In the genomic region with DNA sequence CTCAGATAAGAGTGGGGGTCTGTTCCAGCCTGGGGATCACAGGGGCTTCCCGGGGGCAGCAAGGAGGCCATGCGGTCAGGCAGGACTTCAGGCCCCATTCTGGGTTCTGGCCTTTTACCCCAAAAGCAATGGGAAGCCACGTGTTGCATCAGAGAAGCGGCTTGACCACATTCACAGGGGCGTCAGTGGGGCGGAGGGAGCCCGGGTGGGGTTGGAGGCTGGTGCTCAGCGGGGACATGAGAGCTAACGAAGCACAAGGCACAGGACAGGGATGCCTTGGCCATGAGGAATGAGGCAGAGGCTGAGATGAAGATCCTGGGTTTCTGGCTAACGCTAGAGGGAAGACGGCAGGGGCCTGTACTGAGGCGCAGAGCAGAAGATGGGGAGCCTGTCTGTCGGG, we compare ENCODE assay signal across 23 cellular contexts. TPM values are rescaled to one million over a fixed set of nuclear protein-coding genes. Genes with fewer than 3 reads are reported as not detected.
DNase-seq lines count a peak whose midpoint lies in the region; TF ChIP-seq lines count a peak whose summit lies in the region.
"Had no signal": no experiment of that assay in that cellular context is flagged by ENCODE, and none has a peak within 500 bp of the region (broad histone marks: within the 10 kb centered on the region; RNA-seq: fewer than 3 reads in every experiment).

No MANE protein-coding gene starts in this region.

- H3K27me3 Mint-ChIP-seq in T-helper 1 cell treated with Interleukin-12 subunit alpha and Interleukin-12 subunit beta and Interleukin-4 antibody, amounts not matched to agents 30 μg/mL and 1 μg/mL, for 36 hours (ENCODE audit: low read depth), result no peaks in the 10 kb centered on the region
- H3K27me3 Mint-ChIP-seq in Caco-2 (ENCODE audit: insufficient read depth, unreplicated experiment), result no peaks in the 10 kb centered on the region

- CTCF ChIA-PET in Caco-2 (lab: Charles Lee), result no interaction called here

- peak overlapping the region; percentile 28 for H3K27ac Mint-ChIP-seq in T-helper 1 cell treated with Interleukin-12 subunit alpha and Interleukin-12 subunit beta and Interleukin-4 antibody, amounts not matched to agents 30 μg/mL and 1 μg/mL, for 36 hours
- peak overlapping the region; percentile 82 for H3K27ac Mint-ChIP-seq in Caco-2 (ENCODE audit: unreplicated experiment)
- H3K27ac Mint-ChIP-seq: CD4-positive, alpha-beta T cell; nephron had no signal

- no peaks in the 10 kb centered on the region for H3K9me3 Mint-ChIP-seq in T-helper 1 cell treated with Interleukin-12 subunit alpha and Interleukin-12 subunit beta and Interleukin-4 antibody, amounts not matched to agents 30 μg/mL and 1 μg/mL, for 36 hours
- H3K9me3 Mint-ChIP-seq in Caco-2 (ENCODE audit: unreplicated experiment), result no peaks in the 10 kb centered on the region
- H3K9me3 Mint-ChIP-seq: CD4-positive, alpha-beta T cell; nephron had no signal

- no peaks in the 10 kb centered on the region for H3K4me1 ChIP-seq in Caco-2

- H3K4me3 ChIP-seq in Caco-2 (ENCODE audit: low read depth, low read length), result no peak overlapping the region
- H3K4me3 ChIP-seq: SK-N-MC had no signal

- H3K36me3 Mint-ChIP-seq in T-helper 1 cell treated with Interleukin-12 subunit alpha and Interleukin-12 subunit beta and Interleukin-4 antibody, amounts not matched to agents 30 μg/mL and 1 μg/mL, for 36 hours (ENCODE audit: low read depth), result peaks cover 59% of the 10 kb centered on the region
- peaks cover 66% of the 10 kb centered on the region for H3K36me3 Mint-ChIP-seq in Caco-2 (ENCODE audit: insufficient read depth, unreplicated experiment)

- no peaks in the 10 kb centered on the region for H3K9me3 ChIP-seq in Caco-2

- peak overlapping the region; percentile 7; the same call in 1 of the 2 replicates for H3K27ac ChIP-seq in VCaP
- H3K27ac ChIP-seq: 22Rv1, SK-N-MC, WERI-Rb-1 had no signal

- DNase-seq in T-helper 1 cell (no peak), Caco-2 (no peak), mesenteric fat pad (ENCODE audit: low spot score) (peak; percentile 47), NCI-H187 (lab: John Stamatoyannopoulos, UW) (no peak), SIG-M5 (lab: John Stamatoyannopoulos, UW) (no peak)
- DNase-seq in activated effector memory CD4-positive, alpha-beta T cell treated with anti-CD3 and anti-CD28 coated beads, Interleukin-2, amount 50 U/mL, for 16 hours, result no peak
- DNase-seq: activated CD4-positive, alpha-beta T cell treated with anti-CD3 and anti-CD28 coated beads, Interleukin-2, amount 50 U/mL, for 48 hours; CD4-positive, alpha-beta T cell; dermis blood vessel endothelial cell; islet precursor cell; Karpas-422; NCI-H1092; NCI-H1930; NCI-H69; posterior cingulate gyrus; RPMI8226; trophoblast cell; WERI-Rb-1 had no signal

- BruUV-seq in Caco-2 (replicated peaks; lab: Mats Ljungman, UMichigan), result no TSS peak

- no peak overlapping the region for H3K4me3 Mint-ChIP-seq in T-helper 1 cell treated with Interleukin-12 subunit alpha and Interleukin-12 subunit beta and Interleukin-4 antibody, amounts not matched to agents 30 μg/mL and 1 μg/mL, for 36 hours
- no peak overlapping the region for H3K4me3 Mint-ChIP-seq in Caco-2 (ENCODE audit: unreplicated experiment)
- H3K4me3 Mint-ChIP-seq: CD4-positive, alpha-beta T cell had no signal

- H3K4me1 Mint-ChIP-seq in T-helper 1 cell treated with Interleukin-12 subunit alpha and Interleukin-12 subunit beta and Interleukin-4 antibody, amounts not matched to agents 30 μg/mL and 1 μg/mL, for 36 hours (ENCODE audit: low read depth), result peaks cover 49% of the 10 kb centered on the region
- peaks cover 6% of the 10 kb centered on the region for H3K4me1 Mint-ChIP-seq in Caco-2 (ENCODE audit: low read depth, unreplicated experiment)

- no peaks in the 10 kb centered on the region; the same call in none of the 2 replicates for H3K36me3 ChIP-seq in Caco-2 (ENCODE audit: control insufficient read depth, insufficient read depth, low read length)

- intact Hi-C loops in Caco-2 (cut with micrococcal nuclease; ENCODE audit: unreplicated experiment), result no loop called here

- POLR2A ChIA-PET in Caco-2 (lab: Charles Lee), result no interaction called here

- no peak for TF ChIP-seq CTCF in Caco-2 (IDR thresholded peaks at IDR 0.05; ENCODE audit: insufficient read depth in 1 of 2, low read depth in 1 of 2, low read length in 1 of 2, severe bottlenecking in 1 of 2, unreplicated experiment in 1 of 2)
- TF ChIP-seq CTCF in VCaP (conservative IDR thresholded peaks at IDR 0.05), result no peak

- no peaks in the 10 kb centered on the region for H3K27me3 ChIP-seq in Caco-2 (replicated peaks; ENCODE audit: control insufficient read depth, insufficient read depth, low read length)

RNA-seq across cellular contexts. Expression of gene HJURP, which starts 6.1 kb away (rescaled TPM):
- 29.7 and 35.0 TPM in 2 replicates for total RNA-seq in Caco-2 (2022)
- 0.55 TPM for total RNA-seq in mesenteric fat pad

Comparison
In these comparisons a context has a peak if more than half of its experiments do, and no peak if none do; other contexts are left out.
1. RNA of gene HJURP, which starts 6.1 kb away (total RNA-seq): 29.7 to 35.0 TPM in Caco-2; 0.55 TPM in mesenteric fat pad (single experiment); every median in the first group is over 10 times any median in the second.